10 cellular contexts compared by ENCODE assay signal in the genomic region with DNA sequence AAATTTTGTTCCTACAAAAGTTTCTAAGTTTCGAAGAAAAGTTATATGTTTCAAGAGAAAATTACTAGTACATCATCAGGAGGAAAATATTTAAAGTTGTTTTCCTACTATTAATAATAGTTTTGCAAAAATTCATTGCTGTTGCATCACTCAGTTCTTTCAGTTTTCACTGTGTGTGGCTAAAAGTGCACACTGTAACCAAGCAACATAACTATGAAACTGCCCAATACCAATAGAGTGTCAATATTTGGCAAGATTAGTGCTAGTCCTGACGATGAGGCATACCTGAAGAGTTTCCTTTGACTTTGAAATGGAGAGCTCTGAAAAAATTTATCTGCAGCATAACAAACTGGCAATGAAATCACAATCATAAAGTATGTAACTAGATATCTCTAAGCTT.
A peak's percentile ranks its signal among the peaks of the same experiment; 100 is the strongest.
DNase-seq lines count a peak whose midpoint lies in the region; ATAC-seq and TF ChIP-seq lines count a peak whose summit lies in the region.
"Had no signal": no experiment of that assay in that cellular context is flagged by ENCODE, and none has a peak within 500 bp of the region (broad histone marks: within the 10 kb centered on the region; RNA-seq: fewer than 3 reads in every experiment).

No MANE protein-coding gene starts in this region.

- peak; percentile 88 for ATAC-seq in GM18870 (IDR thresholded peaks at IDR 0.05; ENCODE audit: unreplicated experiment)
- ATAC-seq in GM21447 (IDR thresholded peaks at IDR 0.05; ENCODE audit: unreplicated experiment): peak; percentile 73
- peak; percentile 90 for ATAC-seq in HG03159 (IDR thresholded peaks at IDR 0.05; ENCODE audit: unreplicated experiment)
- ATAC-seq in upper lobe of right lung: no peak

- no peaks in the 10 kb centered on the region for H3K4me1 ChIP-seq in upper lobe of right lung
- H3K4me1 ChIP-seq: Peyer's patch had no signal

- intact Hi-C loops in upper lobe of right lung (cut with DNase I): no loop called here

- DNase-seq in fibroblast of mammary gland (ENCODE audit: low read depth) (peak; percentile 18), NCI-H2196 (lab: John Stamatoyannopoulos, UW; ENCODE audit: unreplicated experiment) (no peak), CD1c-positive myeloid dendritic cell (ENCODE audit: extremely low spot score) (no peak), upper lobe of right lung (no peak), NCI-H1105 (lab: John Stamatoyannopoulos, UW) (no peak)
- DNase-seq: Peyer's patch; stimulated activated CD4-positive, alpha-beta T cell treated with anti-CD3 and anti-CD28 coated beads, Interleukin-2, amount 100 ng/mL, for 48 hours had no signal

- no peaks in the 10 kb centered on the region for H3K27me3 ChIP-seq in upper lobe of right lung
- H3K27me3 ChIP-seq: Peyer's patch had no signal

- H3K9me3 ChIP-seq in upper lobe of right lung: no peaks in the 10 kb centered on the region
- H3K9me3 ChIP-seq: Peyer's patch had no signal

- no peak overlapping the region for H3K4me3 ChIP-seq in fibroblast of mammary gland (ENCODE audit: control insufficient read depth, low read depth, low read length)
- H3K4me3 ChIP-seq in upper lobe of right lung: no peak overlapping the region
- H3K4me3 ChIP-seq: Peyer's patch had no signal

- H3K27ac ChIP-seq in upper lobe of right lung: no peak overlapping the region

- no peaks in the 10 kb centered on the region for H3K36me3 ChIP-seq in upper lobe of right lung
- H3K36me3 ChIP-seq: Peyer's patch had no signal

- TF ChIP-seq CTCF in fibroblast of mammary gland (conservative IDR thresholded peaks at IDR 0.05; ENCODE audit: control insufficient read depth, insufficient read depth, low read depth, low read length) (no peak), upper lobe of right lung (IDR thresholded peaks at IDR 0.05) (no peak)
